In genomic region chr7:93828260-93828659, GRCh38 we compare ENCODE assay signal across 18 cellular contexts.
A peak's percentile ranks its signal among the peaks of the same experiment; 100 is the strongest.
DNase-seq lines count a peak whose midpoint lies in the region; ATAC-seq and TF ChIP-seq lines count a peak whose summit lies in the region.
"Had no signal": no experiment of that assay in that cellular context is flagged by ENCODE, and none has a peak within 500 bp of the region (broad histone marks: within the 10 kb centered on the region; RNA-seq: fewer than 3 reads in every experiment).

No MANE protein-coding gene starts in this region.

- ATAC-seq in GM18502 (IDR thresholded peaks at IDR 0.05; ENCODE audit: poor library complexity, unreplicated experiment) (peak; percentile 59), GM19463 (IDR thresholded peaks at IDR 0.05; ENCODE audit: unreplicated experiment) (peak; percentile 95), HG02870 (IDR thresholded peaks at IDR 0.05; ENCODE audit: unreplicated experiment) (peak; percentile 91), GM21367 (IDR thresholded peaks at IDR 0.05; ENCODE audit: unreplicated experiment) (no peak)
- ATAC-seq: heart right ventricle; natural killer cell treated with Interleukin-12 subunit alpha and Interleukin-12 subunit beta and Interleukin-15 and Interleukin-18, amount 100 ng/mL, for 72 hours had no signal

- no peaks in the 10 kb centered on the region for H4K20me1 ChIP-seq in MM.1S (ENCODE audit: insufficient read depth, low read length)

- H2AFZ ChIP-seq in MM.1S (ENCODE audit: low read length) = no peak overlapping the region

- peaks cover 63% of the 10 kb centered on the region for H3K27me3 ChIP-seq in MM.1S (replicated peaks; ENCODE audit: insufficient read depth, low read length)
- H3K27me3 ChIP-seq: heart right ventricle had no signal

- DNase-seq in MM.1S (peak; percentile 68), CD1c-positive myeloid dendritic cell (ENCODE audit: extremely low spot score) (no peak)
- no peak for DNase-seq in effector CD8-positive, alpha-beta T cell (lab: John Stamatoyannopoulos, UW)
- no peak for DNase-seq in stimulated activated CD4-positive, alpha-beta T cell treated with anti-CD3 and anti-CD28 coated beads, Interleukin-4, amount 100 ng/mL, for 24 hours
- DNase-seq: activated CD4-positive, alpha-beta memory T cell treated with anti-CD3 and anti-CD28 coated beads for 36 hours; activated T-cell treated with anti-CD3 and anti-CD28 coated beads, Interleukin-2, amount 50 U/mL, for 48 hours; effector memory CD4-positive, alpha-beta T cell; heart right ventricle; NCI-H2171; posterior cingulate gyrus; RPMI8226 had no signal

- H3K9me3 ChIP-seq in MM.1S (replicated peaks; ENCODE audit: insufficient read depth, low read length) = no peaks in the 10 kb centered on the region
- H3K9me3 ChIP-seq: heart right ventricle, thoracic aorta had no signal

- no peak overlapping the region for H3K4me3 ChIP-seq in MM.1S (ENCODE audit: low read length)
- H3K4me3 ChIP-seq: heart right ventricle, skin epidermis, thoracic aorta had no signal

- H3F3A ChIP-seq in MM.1S (ENCODE audit: insufficient read depth, low read length) = peaks cover 11% of the 10 kb centered on the region; the same call in 1 of the 2 replicates

- H3K36me3 ChIP-seq in MM.1S (replicated peaks; ENCODE audit: insufficient read depth, low read length) = no peaks in the 10 kb centered on the region
- H3K36me3 ChIP-seq: heart right ventricle, thoracic aorta had no signal

- H3K79me2 ChIP-seq in MM.1S (ENCODE audit: low read length) = no peaks in the 10 kb centered on the region

- no peaks in the 10 kb centered on the region for H3K9me2 ChIP-seq in MM.1S (replicated peaks; ENCODE audit: insufficient read depth, low read length)

- H3K4me1 ChIP-seq in MM.1S (ENCODE audit: low read length) = no peaks in the 10 kb centered on the region
- H3K4me1 ChIP-seq: heart right ventricle had no signal

- no peak for TF ChIP-seq CTCF in MM.1S (IDR thresholded peaks at IDR 0.05; ENCODE audit: low read length)

- H3K27ac ChIP-seq in MM.1S (ENCODE audit: low read length) = no peak overlapping the region
- H3K27ac ChIP-seq: heart right ventricle, skin epidermis, thoracic aorta had no signal

- peak overlapping the region; percentile 38 for H3K4me2 ChIP-seq in MM.1S (ENCODE audit: low read depth, low read length)

- H3K9ac ChIP-seq in MM.1S (ENCODE audit: low read length) = no peak overlapping the region
